ENCODE assay signal across 22 cellular contexts in the genomic region with DNA sequence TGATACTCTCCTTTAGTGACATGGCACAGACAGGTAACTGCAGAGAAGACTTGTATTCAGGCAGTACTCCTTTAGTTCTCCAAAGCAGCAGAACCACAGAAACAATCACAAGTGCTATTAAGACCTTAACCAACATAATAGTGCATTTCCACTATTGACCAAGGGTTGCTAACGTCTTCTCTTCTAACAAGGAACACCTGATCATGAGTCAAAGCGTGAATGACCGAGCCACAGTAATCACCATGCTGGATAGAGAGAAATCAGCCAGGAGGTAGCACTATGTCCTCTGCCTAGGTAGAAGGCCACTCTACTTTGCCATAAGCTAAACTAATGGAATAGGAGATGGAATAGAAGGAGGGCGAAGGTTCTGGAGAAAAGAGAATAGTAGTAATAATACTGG.
A peak's percentile ranks its signal among the peaks of the same experiment; 100 is the strongest.
DNase-seq lines count a peak whose midpoint lies in the region; ATAC-seq, FAIRE-seq and TF ChIP-seq lines count a peak whose summit lies in the region.
"Had no signal": no experiment of that assay in that cellular context is flagged by ENCODE, and none has a peak within 500 bp of the region (broad histone marks: within the 10 kb centered on the region; RNA-seq: fewer than 3 reads in every experiment).

No MANE protein-coding gene starts in this region.

- TF ChIP-seq POLR2A in vagina (IDR thresholded peaks at IDR 0.05) = no peak

- no peaks in the 10 kb centered on the region for H3K36me3 ChIP-seq in vagina

- no peak overlapping the region for H3K4me3 ChIP-seq in vagina
- H3K4me3 ChIP-seq: BLaER1 treated with 17β-estradiol and CSF1 and Interleukin-3, amounts not matched to agents 10 nM and 100 nM; testis had no signal

- DNase-seq in activated T-cell treated with anti-CD3 and anti-CD28 coated beads, Interleukin-2, amount 50 U/mL, for 24 hours = no peak
- no peak for DNase-seq in activated T-cell treated with anti-CD3 and anti-CD28 coated beads, Interleukin-2, amount 50 U/mL, for 48 hours
- DNase-seq in activated naive CD8-positive, alpha-beta T cell treated with anti-CD3 and anti-CD28 coated beads for 36 hours = no peak
- DNase-seq in stimulated activated effector memory CD8-positive, alpha-beta T cell treated with anti-CD3 and anti-CD28 coated beads, Interleukin-12 subunit alpha, Interleukin-12 subunit beta, amount 100 ng/mL, for 72 hours (ENCODE audit: low spot score in 2 of 2) = no peak
- DNase-seq in urothelium cell line (ENCODE audit: low spot score) (no peak), vagina (ENCODE audit: extremely low spot score in 2 of 2) (no peak)
- DNase-seq in stimulated activated CD4-positive, alpha-beta T cell treated with anti-CD3 and anti-CD28 coated beads, Interleukin-2, amount 100 ng/mL, for 48 hours = no peak
- DNase-seq: amygdala, head of caudate nucleus, NCI-H1092 treated with DMSO at 0.1 percent for 48 hours, NCI-H2029, NCI-H226, NCI-H774, PC-3, SHP77, small intestine, testis had no signal

- no peaks in the 10 kb centered on the region for H3K27me3 Mint-ChIP-seq in activated T-cell treated with anti-CD3 and anti-CD28 coated beads, Interleukin-2, amount 50 U/mL, for 24 hours
- H3K27me3 Mint-ChIP-seq in activated naive CD8-positive, alpha-beta T cell treated with anti-CD3 and anti-CD28 coated beads for 36 hours = no peaks in the 10 kb centered on the region
- H3K27me3 Mint-ChIP-seq: dendritic cell treated with granulocyte-macrophage colony-stimulating factor and Interleukin-4, amounts not matched to agents 40 ng/mL and 50 ng/mL, for 4 days had no signal

- FAIRE-seq in urothelium cell line (lab: Jason Lieb, UNC) = no peak
- FAIRE-seq: G401.6, small intestine had no signal

- no peaks in the 10 kb centered on the region for H3K27me3 ChIP-seq in vagina
- H3K27me3 ChIP-seq: BLaER1 treated with 17β-estradiol and CSF1 and Interleukin-3, amounts not matched to agents 10 nM and 100 nM; testis had no signal

- peaks cover 90% of the 10 kb centered on the region for H3K4me1 Mint-ChIP-seq in activated T-cell treated with anti-CD3 and anti-CD28 coated beads, Interleukin-2, amount 50 U/mL, for 24 hours (ENCODE audit: low read depth)
- H3K4me1 Mint-ChIP-seq in activated naive CD8-positive, alpha-beta T cell treated with anti-CD3 and anti-CD28 coated beads for 36 hours = peaks cover 83% of the 10 kb centered on the region
- H3K4me1 Mint-ChIP-seq in stimulated activated effector memory CD8-positive, alpha-beta T cell treated with anti-CD3 and anti-CD28 coated beads, Interleukin-12 subunit alpha, Interleukin-12 subunit beta, amount 100 ng/mL, for 72 hours = peaks cover 77% of the 10 kb centered on the region

- no peaks in the 10 kb centered on the region for H3K4me1 ChIP-seq in vagina
- H3K4me1 ChIP-seq: testis had no signal

- ATAC-seq in HG02870 (IDR thresholded peaks at IDR 0.05; ENCODE audit: unreplicated experiment) = peak; percentile 41
- ATAC-seq in stimulated activated effector memory CD8-positive, alpha-beta T cell treated with anti-CD3 and anti-CD28 coated beads, Interleukin-12 subunit alpha, Interleukin-12 subunit beta, amount 100 ng/mL, for 72 hours = peak; percentile 59
- ATAC-seq: PC-3 had no signal

- no peaks in the 10 kb centered on the region for H3K9me3 ChIP-seq in vagina
- H3K9me3 ChIP-seq: testis had no signal

- no peak for TF ChIP-seq CTCF in vagina (IDR thresholded peaks at IDR 0.05)

- intact Hi-C loops in vagina (cut with DNase I) = no loop called here

- H3K27ac ChIP-seq in vagina = no peak overlapping the region
- H3K27ac ChIP-seq: BLaER1 treated with 17β-estradiol and CSF1 and Interleukin-3, amounts not matched to agents 10 nM and 100 nM; testis had no signal

- H3K27ac Mint-ChIP-seq in activated T-cell treated with anti-CD3 and anti-CD28 coated beads, Interleukin-2, amount 50 U/mL, for 24 hours = peak overlapping the region; percentile 68
- peak overlapping the region; percentile 35 for H3K27ac Mint-ChIP-seq in activated naive CD8-positive, alpha-beta T cell treated with anti-CD3 and anti-CD28 coated beads for 36 hours
- H3K27ac Mint-ChIP-seq in stimulated activated effector memory CD8-positive, alpha-beta T cell treated with anti-CD3 and anti-CD28 coated beads, Interleukin-12 subunit alpha, Interleukin-12 subunit beta, amount 100 ng/mL, for 72 hours = peak overlapping the region; percentile 21
- H3K27ac Mint-ChIP-seq: activated T-helper 1 cell treated with anti-CD3 and anti-CD28 coated beads, Interleukin-12 subunit alpha, Interleukin-12 subunit beta, Interleukin-2, Interleukin-4 antibody, amounts not matched to agents 30 ng/mL and 10 ng/mL and 1 ng/mL, durations not matched to agents 14 hours and 24 hours and 36 hours had no signal

- H3K36me3 Mint-ChIP-seq in activated T-cell treated with anti-CD3 and anti-CD28 coated beads, Interleukin-2, amount 50 U/mL, for 24 hours (ENCODE audit: low read depth) = peaks cover 42% of the 10 kb centered on the region
- H3K36me3 Mint-ChIP-seq in activated naive CD8-positive, alpha-beta T cell treated with anti-CD3 and anti-CD28 coated beads for 36 hours = peaks cover 47% of the 10 kb centered on the region
- H3K36me3 Mint-ChIP-seq in stimulated activated effector memory CD8-positive, alpha-beta T cell treated with anti-CD3 and anti-CD28 coated beads, Interleukin-12 subunit alpha, Interleukin-12 subunit beta, amount 100 ng/mL, for 72 hours = peaks cover 39% of the 10 kb centered on the region

- no peaks in the 10 kb centered on the region for H3K9me3 Mint-ChIP-seq in activated T-cell treated with anti-CD3 and anti-CD28 coated beads, Interleukin-2, amount 50 U/mL, for 24 hours
- H3K9me3 Mint-ChIP-seq in activated naive CD8-positive, alpha-beta T cell treated with anti-CD3 and anti-CD28 coated beads for 36 hours = peaks cover 6% of the 10 kb centered on the region
- H3K9me3 Mint-ChIP-seq in stimulated activated effector memory CD8-positive, alpha-beta T cell treated with anti-CD3 and anti-CD28 coated beads, Interleukin-12 subunit alpha, Interleukin-12 subunit beta, amount 100 ng/mL, for 72 hours = no peaks in the 10 kb centered on the region
- H3K9me3 Mint-ChIP-seq: dendritic cell treated with granulocyte-macrophage colony-stimulating factor and Interleukin-4, amounts not matched to agents 40 ng/mL and 50 ng/mL, for 4 days had no signal

- H3K4me3 Mint-ChIP-seq in activated T-cell treated with anti-CD3 and anti-CD28 coated beads, Interleukin-2, amount 50 U/mL, for 24 hours = no peak overlapping the region
- no peak overlapping the region for H3K4me3 Mint-ChIP-seq in activated naive CD8-positive, alpha-beta T cell treated with anti-CD3 and anti-CD28 coated beads for 36 hours
- no peak overlapping the region for H3K4me3 Mint-ChIP-seq in stimulated activated effector memory CD8-positive, alpha-beta T cell treated with anti-CD3 and anti-CD28 coated beads, Interleukin-12 subunit alpha, Interleukin-12 subunit beta, amount 100 ng/mL, for 72 hours
- H3K4me3 Mint-ChIP-seq: activated T-helper 1 cell treated with anti-CD3 and anti-CD28 coated beads, Interleukin-12 subunit alpha, Interleukin-12 subunit beta, Interleukin-2, Interleukin-4 antibody, amounts not matched to agents 30 ng/mL and 10 ng/mL and 1 ng/mL, durations not matched to agents 14 hours and 24 hours and 36 hours; dendritic cell treated with granulocyte-macrophage colony-stimulating factor and Interleukin-4, amounts not matched to agents 40 ng/mL and 50 ng/mL, for 4 days had no signal
